Comparison of ENCODE assay signal across 1 cellular context in genomic region chr5:1299511-1299850, GRCh38.
TF ChIP-seq lines count a peak whose summit lies in the region.

No MANE protein-coding gene starts in this region.

TF ChIP-seq in H1, 55 proteins besides CTCF, POLR2A, EP300 and RAD21:
- TF ChIP-seq TAF1 (IDR thresholded peaks at IDR 0.05; ENCODE audit: low read depth, low read length) (no peak), POU5F1 (IDR thresholded peaks at IDR 0.05; ENCODE audit: low read depth, low read length) (no peak), CEBPB (IDR thresholded peaks at IDR 0.05; ENCODE audit: low read depth, low read length) (no peak), ASH2L (IDR thresholded peaks at IDR 0.05; ENCODE audit: low read length) (no peak), SIRT6 (IDR thresholded peaks at IDR 0.05; ENCODE audit: low read length) (no peak), KDM1A (IDR thresholded peaks at IDR 0.05; ENCODE audit: borderline replicate concordance, low read length) (no peak), YY1 (IDR thresholded peaks at IDR 0.05; ENCODE audit: low read depth, low read length) (no peak), NANOG (IDR thresholded peaks at IDR 0.05; ENCODE audit: insufficient read depth, low read depth, low read length, poor library complexity, severe bottlenecking) (no peak)
